Comparison of ENCODE assay signal across 4 cellular contexts in genomic region chr12:2102736-2103135, GRCh38. TPM values are rescaled to one million over a fixed set of nuclear protein-coding genes. Genes with fewer than 3 reads are reported as not detected.
"Had no signal": no experiment of that assay in that cellular context is flagged by ENCODE, and none has a peak within 500 bp of the region (broad histone marks: within the 10 kb centered on the region; RNA-seq: fewer than 3 reads in every experiment).

No MANE protein-coding gene starts in this region.

RNA-seq across cellular contexts. Expression of gene CACNA1C, which starts 49.9 kb away (rescaled TPM):
- total RNA-seq: endothelial cell of umbilical vein, epithelial cell of proximal tubule, foreskin keratinocyte had no signal
- polyA plus RNA-seq: endothelial cell of umbilical vein, foreskin keratinocyte, mammary epithelial cell had no signal
